Comparison of ENCODE assay signal across 8 cellular contexts in genomic region chr5:142356318-142356715, GRCh38. TPM values are rescaled to one million over a fixed set of nuclear protein-coding genes. Genes with fewer than 3 reads are reported as not detected.
A peak's percentile ranks its signal among the peaks of the same experiment; 100 is the strongest.
DNase-seq lines count a peak whose midpoint lies in the region; ATAC-seq and TF ChIP-seq lines count a peak whose summit lies in the region.

No MANE protein-coding gene starts in this region.

- intact Hi-C loops in posterior cingulate gyrus (cut with DNase I) = loop anchor here (10.0 kb wide), 1 partner anchor 188 kb away; no protein-coding TSS in a partner anchor

- no peak for TF ChIP-seq CTCF in fibroblast of the aortic adventitia (IDR thresholded peaks at IDR 0.05; ENCODE audit: insufficient read depth, low read length)
- TF ChIP-seq CTCF in retinal pigment epithelial cell (conservative IDR thresholded peaks at IDR 0.05; ENCODE audit: low read depth, low read length) = no peak

- H3K4me3 ChIP-seq in fibroblast of the aortic adventitia (ENCODE audit: low read depth, low read length) (peak overlapping the region; percentile 70), retinal pigment epithelial cell (ENCODE audit: low read length) (peak overlapping the region; percentile 58)

- DNase-seq in GM04503 (ENCODE audit: low read depth) (peak; percentile 58), SW480 (ENCODE audit: low spot score) (peak; percentile 23), fibroblast of the aortic adventitia (ENCODE audit: low read depth) (peak; percentile 83), retinal pigment epithelial cell (ENCODE audit: low read depth) (peak; percentile 21), DMS79 treated with DMSO at 0.1 percent for 48 hours (lab: John Stamatoyannopoulos, UW) (no peak), posterior cingulate gyrus (no peak), NCI-H1694 treated with DMSO at 0.1 percent for 48 hours (lab: John Stamatoyannopoulos, UW) (no peak)

- ATAC-seq in esophagus mucosa = no peak

RNA-seq across cellular contexts. Expression of gene SPRY4, which starts 31.5 kb away (rescaled TPM):
- total RNA-seq in fibroblast of the aortic adventitia (ENCODE audit: low replicate concordance) (1.3 and 13.9 TPM in 2 replicates), esophagus mucosa (2.6 TPM)

Comparison
In these comparisons a context has a peak if more than half of its experiments do, and no peak if none do; other contexts are left out.
1. DNase-seq: peak in GM04503 (single experiment), SW480 (single experiment), fibroblast of the aortic adventitia (single experiment) and retinal pigment epithelial cell (single experiment); none in DMS79 treated with DMSO at 0.1 percent for 48 hours (single experiment), posterior cingulate gyrus (0 of 10) and NCI-H1694 treated with DMSO at 0.1 percent for 48 hours (single experiment).